In genomic region chr6:138944412-138944811, GRCh38 we compare ENCODE assay signal across 9 cellular contexts. TPM values are rescaled to one million over a fixed set of nuclear protein-coding genes. Genes with fewer than 3 reads are reported as not detected.
DNase-seq lines count a peak whose midpoint lies in the region; ATAC-seq, FAIRE-seq and TF ChIP-seq lines count a peak whose summit lies in the region.
"Had no signal": no experiment of that assay in that cellular context is flagged by ENCODE, and none has a peak within 500 bp of the region (broad histone marks: within the 10 kb centered on the region; RNA-seq: fewer than 3 reads in every experiment).

No MANE protein-coding gene starts in this region.

- DNase-seq in GM04504 (ENCODE audit: low read depth) (peak; percentile 7), kidney (no peak), transverse colon (no peak), esophagus muscularis mucosa (ENCODE audit: extremely low spot score) (no peak)
- peak; percentile 27 for DNase-seq in activated CD8-positive, alpha-beta T cell treated with anti-CD3 and anti-CD28 coated beads, Interleukin-2, amount 10 ng/mL, durations not matched to agents 7 days and 5 days

- TF ChIP-seq POLR2A in transverse colon (IDR thresholded peaks at IDR 0.05) (no peak), esophagus muscularis mucosa (IDR thresholded peaks at IDR 0.05; ENCODE audit: low read depth) (no peak)

- intact Hi-C loops in kidney (cut with DNase I) (no loop called here), transverse colon (cut with DNase I; ENCODE audit: low total_unique reads) (no loop called here), esophagus muscularis mucosa (cut with DNase I) (no loop called here)

- in situ Hi-C loops in transverse colon (cut with MboI; ENCODE audit: low pct_ligation_motif_present in 1 of 4, low pct_unique_long_range_greater_than_20kb in 1 of 4, low sequenced_read_pairs in 3 of 4) = no loop called here

- H3K27me3 Mint-ChIP-seq in activated CD8-positive, alpha-beta T cell treated with anti-CD3 and anti-CD28 coated beads, Interleukin-2, amount 10 ng/mL, durations not matched to agents 7 days and 5 days (ENCODE audit: low read depth) = no peaks in the 10 kb centered on the region

- peaks cover 44% of the 10 kb centered on the region for H3K36me3 Mint-ChIP-seq in activated CD8-positive, alpha-beta T cell treated with anti-CD3 and anti-CD28 coated beads, Interleukin-2, amount 10 ng/mL, durations not matched to agents 7 days and 5 days (ENCODE audit: low read depth)

- TF ChIP-seq CTCF in kidney (IDR thresholded peaks at IDR 0.05; ENCODE audit: borderline replicate concordance, extremely low read depth, insufficient read depth) = no peak
- TF ChIP-seq CTCF in transverse colon (IDR thresholded peaks at IDR 0.05) = no peak
- TF ChIP-seq CTCF in esophagus muscularis mucosa (IDR thresholded peaks at IDR 0.05) = no peak

- H3K4me1 Mint-ChIP-seq in activated CD8-positive, alpha-beta T cell treated with anti-CD3 and anti-CD28 coated beads, Interleukin-2, amount 10 ng/mL, durations not matched to agents 7 days and 5 days (ENCODE audit: low read depth) = peaks cover 39% of the 10 kb centered on the region

- peaks cover 0 to 7% of the 10 kb centered on the region in 2 donors for H3K36me3 ChIP-seq in kidney (ENCODE audit: control insufficient read depth in 1 of 2, insufficient read depth in 2 of 2, low read length in 2 of 2)
- H3K36me3 ChIP-seq in transverse colon = peaks cover 0 to 19% (median 0%) of the 10 kb centered on the region in 4 donors
- peaks cover 0 to 60% (median 34%) of the 10 kb centered on the region in 4 donors for H3K36me3 ChIP-seq in esophagus muscularis mucosa

- 29 to 42% methylated on average over 1 of the region's 1 CpG for WGBS in transverse colon (ENCODE audit: low coverage in 1 of 2), 2 donors
- 55% methylated on average over 1 of the region's 1 CpG for WGBS in esophagus muscularis mucosa

- H3K9ac ChIP-seq in kidney (ENCODE audit: low read length in 2 of 2) = no peak overlapping the region
- H3K9ac ChIP-seq: parathyroid adenoma had no signal

- H3K27me3 ChIP-seq in transverse colon (no peaks in the 10 kb centered on the region), esophagus muscularis mucosa (no peaks in the 10 kb centered on the region)

- H3K27ac ChIP-seq in kidney (ENCODE audit: low read depth in 2 of 2, low read length in 2 of 2) = no peak overlapping the region
- H3K27ac ChIP-seq in transverse colon = no peak overlapping the region
- no peak overlapping the region for H3K27ac ChIP-seq in esophagus muscularis mucosa (replicated peaks in 1 of 4)
- H3K27ac ChIP-seq: parathyroid adenoma had no signal

- POLR2A ChIA-PET in activated CD8-positive, alpha-beta T cell treated with anti-CD3 and anti-CD28 coated beads, Interleukin-2, amount 10 ng/mL, durations not matched to agents 7 days and 5 days (lab: Charles Lee) = no interaction called here

- FAIRE-seq in kidney (lab: Jason Lieb, UNC) = peak; percentile 3

- no peaks in the 10 kb centered on the region for H3K9me3 ChIP-seq in kidney (ENCODE audit: control insufficient read depth in 1 of 2, low read length in 2 of 2)
- no peaks in the 10 kb centered on the region for H3K9me3 ChIP-seq in transverse colon
- H3K9me3 ChIP-seq in esophagus muscularis mucosa = no peaks in the 10 kb centered on the region

- H3K9me3 Mint-ChIP-seq in activated CD8-positive, alpha-beta T cell treated with anti-CD3 and anti-CD28 coated beads, Interleukin-2, amount 10 ng/mL, durations not matched to agents 7 days and 5 days (ENCODE audit: insufficient read depth) = no peaks in the 10 kb centered on the region

- TF ChIP-seq EP300 in transverse colon (IDR thresholded peaks at IDR 0.05; ENCODE audit: low read depth) = no peak
- TF ChIP-seq EP300 in esophagus muscularis mucosa (IDR thresholded peaks at IDR 0.05) = no peak

- ATAC-seq in HG02610 (IDR thresholded peaks at IDR 0.05; ENCODE audit: unreplicated experiment) (peak; percentile 92), GM21528 (IDR thresholded peaks at IDR 0.05; ENCODE audit: low FRiP score, unreplicated experiment) (no peak), HG03460 (IDR thresholded peaks at IDR 0.05; ENCODE audit: unreplicated experiment) (no peak)
- no peak for ATAC-seq in activated CD8-positive, alpha-beta T cell treated with anti-CD3 and anti-CD28 coated beads, Interleukin-2, amount 10 ng/mL, durations not matched to agents 7 days and 5 days

- CTCF ChIA-PET in activated CD8-positive, alpha-beta T cell treated with anti-CD3 and anti-CD28 coated beads, Interleukin-2, amount 10 ng/mL, durations not matched to agents 7 days and 5 days (lab: Charles Lee) = no interaction called here

- H3K4me1 ChIP-seq in kidney (ENCODE audit: control insufficient read depth in 1 of 2, insufficient read depth in 1 of 2, low read depth in 1 of 2, low read length in 2 of 2) (peaks cover 4 to 5% of the 10 kb centered on the region in 2 donors), transverse colon (peaks cover 0 to 18% (median 4%) of the 10 kb centered on the region in 4 donors), esophagus muscularis mucosa (peaks cover 7 to 28% (median 19%) of the 10 kb centered on the region in 4 donors)

- H3K27ac Mint-ChIP-seq in activated CD8-positive, alpha-beta T cell treated with anti-CD3 and anti-CD28 coated beads, Interleukin-2, amount 10 ng/mL, durations not matched to agents 7 days and 5 days = no peak overlapping the region

- H3K4me3 ChIP-seq in kidney (ENCODE audit: low read length in 2 of 2) (no peak overlapping the region), transverse colon (no peak overlapping the region), esophagus muscularis mucosa (no peak overlapping the region)

- no peak overlapping the region for H3K4me3 Mint-ChIP-seq in activated CD8-positive, alpha-beta T cell treated with anti-CD3 and anti-CD28 coated beads, Interleukin-2, amount 10 ng/mL, durations not matched to agents 7 days and 5 days

RNA-seq across cellular contexts. Expression of gene REPS1, which starts 43.6 kb away (rescaled TPM):
- total RNA-seq in activated CD8-positive, alpha-beta T cell treated with anti-CD3 and anti-CD28 coated beads, Interleukin-2, amount 10 ng/mL, durations not matched to agents 7 days and 5 days = 10 to 100 TPM; 39.2 to 45.2 TPM
- 37.0 TPM for total RNA-seq in kidney
- polyA plus RNA-seq in kidney (ENCODE audit: insufficient read depth, low read depth, low replicate concordance) = 33.4 TPM
- total RNA-seq in transverse colon = 10 to 100 TPM; 33.5 to 74.4 (median 48.6) TPM
- 10 to 100 TPM; 23.4 to 43.2 (median 30.1) TPM for total RNA-seq in esophagus muscularis mucosa

Comparison
In these comparisons a context has a peak if more than half of its experiments do, and no peak if none do; other contexts are left out.
1. DNase-seq: peak in GM04504 (single experiment) and activated CD8-positive, alpha-beta T cell treated with anti-CD3 and anti-CD28 coated beads, Interleukin-2, amount 10 ng/mL, durations not matched to agents 7 days and 5 days (single experiment); none in kidney (single experiment), transverse colon (single experiment) and esophagus muscularis mucosa (single experiment).